25 cellular contexts compared by ENCODE assay signal in genomic region chr14:89141862-89142261, GRCh38.
"Had no signal": no experiment of that assay in that cellular context is flagged by ENCODE, and none has a peak within 500 bp of the region (broad histone marks: within the 10 kb centered on the region; RNA-seq: fewer than 3 reads in every experiment).

No MANE protein-coding gene starts in this region.

- FAIRE-seq: islet of Langerhans, pancreas, small intestine had no signal

- H3K4me3 ChIP-seq: left ventricle myocardium inferior, lung, pancreas, prostate gland, sigmoid colon, spleen, tibial nerve, uterus had no signal

- DNase-seq: hypothalamus; immature natural killer cell; left ventricle myocardium inferior; naive thymus-derived CD8-positive, alpha-beta T cell; nucleus accumbens; pancreas; posterior cingulate gyrus; retina; right cardiac atrium; sigmoid colon; small intestine; spleen; stimulated activated CD4-positive, alpha-beta T cell treated with anti-CD3 and anti-CD28 coated beads, Interleukin-4, amount 100 ng/mL, for 24 hours; stimulated activated naive CD4-positive, alpha-beta T cell; uterus had no signal

- H3K36me3 Mint-ChIP-seq: stimulated activated effector memory CD8-positive, alpha-beta T cell treated with anti-CD3 and anti-CD28 coated beads, Interleukin-12 subunit alpha, Interleukin-12 subunit beta, amount 100 ng/mL, for 72 hours; type B pancreatic cell had no signal

- H3K4me3 Mint-ChIP-seq: immature natural killer cell; memory B cell; naive thymus-derived CD8-positive, alpha-beta T cell; nephron; neural crest cell; stimulated activated effector memory CD8-positive, alpha-beta T cell treated with anti-CD3 and anti-CD28 coated beads, Interleukin-12 subunit alpha, Interleukin-12 subunit beta, amount 100 ng/mL, for 72 hours; stimulated activated naive CD8-positive, alpha-beta T cell treated with anti-CD3 and anti-CD28 coated beads, Interleukin-15, Interleukin-2, amounts not matched to agents 100 ng/mL and 50 ng/mL, for 24 hours; type B pancreatic cell had no signal

- H3K4me1 Mint-ChIP-seq: immature natural killer cell; memory B cell; nephron; stimulated activated effector memory CD8-positive, alpha-beta T cell treated with anti-CD3 and anti-CD28 coated beads, Interleukin-12 subunit alpha, Interleukin-12 subunit beta, amount 100 ng/mL, for 72 hours had no signal

- H3K9me3 Mint-ChIP-seq: neural crest cell; stimulated activated effector memory CD8-positive, alpha-beta T cell treated with anti-CD3 and anti-CD28 coated beads, Interleukin-12 subunit alpha, Interleukin-12 subunit beta, amount 100 ng/mL, for 72 hours; type B pancreatic cell had no signal

- H3K27me3 Mint-ChIP-seq: stimulated activated naive CD8-positive, alpha-beta T cell treated with anti-CD3 and anti-CD28 coated beads, Interleukin-15, Interleukin-2, amounts not matched to agents 100 ng/mL and 50 ng/mL, for 24 hours had no signal

- H3K27ac ChIP-seq: left ventricle myocardium inferior, pancreas, prostate gland, sigmoid colon, spleen, tibial nerve, uterus had no signal

- H3K27me3 ChIP-seq: pancreas, sigmoid colon, spleen, tibial nerve, uterus had no signal

- H3K36me3 ChIP-seq: left ventricle myocardium inferior, pancreas, prostate gland, sigmoid colon, spleen, tibial nerve, uterus had no signal

- H3K9me3 ChIP-seq: pancreas, prostate gland, sigmoid colon, uterus had no signal

- ATAC-seq: naive thymus-derived CD8-positive, alpha-beta T cell; pancreas; right cardiac atrium; stimulated activated effector memory CD8-positive, alpha-beta T cell treated with anti-CD3 and anti-CD28 coated beads, Interleukin-12 subunit alpha, Interleukin-12 subunit beta, amount 100 ng/mL, for 72 hours had no signal

- H3K4me1 ChIP-seq: pancreas, prostate gland, sigmoid colon, spleen, tibial nerve, uterus had no signal

- H3K27ac Mint-ChIP-seq: immature natural killer cell; memory B cell; naive thymus-derived CD8-positive, alpha-beta T cell; nephron; stimulated activated effector memory CD8-positive, alpha-beta T cell treated with anti-CD3 and anti-CD28 coated beads, Interleukin-12 subunit alpha, Interleukin-12 subunit beta, amount 100 ng/mL, for 72 hours; stimulated activated naive CD8-positive, alpha-beta T cell treated with anti-CD3 and anti-CD28 coated beads, Interleukin-15, Interleukin-2, amounts not matched to agents 100 ng/mL and 50 ng/mL, for 24 hours; type B pancreatic cell had no signal
